17 cellular contexts compared by ENCODE assay signal in the genomic region with DNA sequence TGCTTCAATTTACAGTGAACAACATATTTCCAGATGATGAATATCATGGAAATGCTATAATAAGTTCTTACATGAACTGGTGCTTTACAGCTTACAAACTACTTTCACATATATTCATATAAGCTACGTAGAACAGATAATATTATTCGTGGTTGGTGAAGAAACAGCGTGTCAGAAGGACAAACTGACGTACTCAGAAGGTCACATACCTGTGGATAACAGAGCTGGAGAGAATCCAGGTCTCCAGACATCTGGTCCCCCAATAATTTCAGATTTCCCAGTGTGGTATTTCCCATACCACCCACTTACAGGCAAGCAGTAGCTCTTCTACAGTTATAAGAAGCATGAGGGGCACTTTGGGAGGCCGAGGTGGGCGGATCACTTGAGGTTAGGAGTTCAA.
DNase-seq lines count a peak whose midpoint lies in the region; ATAC-seq and TF ChIP-seq lines count a peak whose summit lies in the region.
"Had no signal": no experiment of that assay in that cellular context is flagged by ENCODE, and none has a peak within 500 bp of the region (broad histone marks: within the 10 kb centered on the region; RNA-seq: fewer than 3 reads in every experiment).

No MANE protein-coding gene starts in this region.

- H4K20me1 ChIP-seq in mammary epithelial cell (ENCODE audit: insufficient read depth, low read length) = no peaks in the 10 kb centered on the region

- POLR2A ChIA-PET in RWPE1 (lab: Yijun Ruan, JAX; ENCODE audit: low non-redundant PET) = no interaction called here

- TF ChIP-seq CTCF in breast epithelium (IDR thresholded peaks at IDR 0.05) (no peak), mammary epithelial cell (conservative IDR thresholded peaks at IDR 0.05 in 1 of 2, IDR thresholded peaks at IDR 0.05 in 1 of 2; ENCODE audit: extremely low read depth in 1 of 2, insufficient read depth in 1 of 2, low read depth in 1 of 2, low read length in 2 of 2) (no peak), RWPE1 (conservative IDR thresholded peaks at IDR 0.05; ENCODE audit: low read depth) (no peak), astrocyte of the spinal cord (IDR thresholded peaks at IDR 0.05; ENCODE audit: low read depth, low read length) (no peak), nephron (IDR thresholded peaks at IDR 0.05; ENCODE audit: unreplicated experiment in 3 of 3) (no peak), foreskin keratinocyte (conservative IDR thresholded peaks at IDR 0.05) (no peak), vagina (IDR thresholded peaks at IDR 0.05) (no peak)

- H3K9ac ChIP-seq in mammary epithelial cell (ENCODE audit: insufficient read depth, low read length) = no peak overlapping the region

- dilution Hi-C loops in mammary epithelial cell (cut with HindIII; ENCODE audit: low sequenced_read_pairs) = loop anchor here (5.0 kb wide), 1 partner anchor 119 kb away; no protein-coding TSS in a partner anchor

- H3K27ac ChIP-seq in breast epithelium (peak overlapping the region; percentile 42 to 46), mammary epithelial cell (ENCODE audit: insufficient read depth, low read depth, low read length) (no peak overlapping the region), RWPE1 (peak overlapping the region; percentile 62), foreskin keratinocyte (no peak overlapping the region), vagina (no peak overlapping the region)
- H3K27ac ChIP-seq: 22Rv1 had no signal

- CTCF ChIA-PET in mammary epithelial cell (lab: Charles Lee; ENCODE audit: low non-redundant PET) (no interaction called here), RWPE1 (lab: Yijun Ruan, JAX) (no interaction called here)

- no TSS peak for BruUV-seq in mammary epithelial cell (replicated peaks; lab: Mats Ljungman, UMichigan)

- no peaks in the 10 kb centered on the region for H3K4me1 ChIP-seq in breast epithelium
- H3K4me1 ChIP-seq in mammary epithelial cell (ENCODE audit: insufficient read depth, low read length) = peaks cover 16% of the 10 kb centered on the region
- H3K4me1 ChIP-seq in foreskin keratinocyte = peaks cover 8% of the 10 kb centered on the region
- H3K4me1 ChIP-seq in vagina = peaks cover 18% of the 10 kb centered on the region

- H3K36me3 ChIP-seq in breast epithelium = no peaks in the 10 kb centered on the region
- H3K36me3 ChIP-seq in mammary epithelial cell (ENCODE audit: insufficient read depth, low read length) = no peaks in the 10 kb centered on the region
- H3K36me3 ChIP-seq in vagina = peaks cover 0 to 14% of the 10 kb centered on the region in 2 donors

- H3K4me3 ChIP-seq in breast epithelium (no peak overlapping the region), mammary epithelial cell (replicated peaks in 1 of 3; ENCODE audit: insufficient read depth in 1 of 3, low read depth in 2 of 3, low read length in 3 of 3) (no peak overlapping the region), astrocyte of the spinal cord (ENCODE audit: low read depth, low read length) (no peak overlapping the region), vagina (no peak overlapping the region)
- H3K4me3 ChIP-seq: GM23338 had no signal

- H2AFZ ChIP-seq in mammary epithelial cell (ENCODE audit: low read depth, low read length) = no peak overlapping the region
- H2AFZ ChIP-seq: GM23338 had no signal

- H3K36me3 Mint-ChIP-seq in nephron (ENCODE audit: low read depth) = peaks cover 26% of the 10 kb centered on the region
- H3K36me3 Mint-ChIP-seq: CD8-positive, alpha-beta T cell had no signal

- peaks cover 34% of the 10 kb centered on the region for H3K4me1 Mint-ChIP-seq in nephron
- H3K4me1 Mint-ChIP-seq: GM23338 had no signal

- no peaks in the 10 kb centered on the region for H3K9me3 ChIP-seq in breast epithelium
- H3K9me3 ChIP-seq in mammary epithelial cell (replicated peaks; ENCODE audit: insufficient read depth, low read length) = no peaks in the 10 kb centered on the region
- no peaks in the 10 kb centered on the region for H3K9me3 ChIP-seq in vagina

- in situ Hi-C loops in mammary epithelial cell (cut with MboI; ENCODE audit: low sequenced_read_pairs in 2 of 2) (no loop called here), astrocyte of the spinal cord (cut with HindIII; ENCODE audit: low sequenced_read_pairs) (no loop called here)

- intact Hi-C loops in breast epithelium (cut with DNase I; ENCODE audit: low total_unique reads) (no loop called here), mammary epithelial cell (cut with micrococcal nuclease) (no loop called here), vagina (cut with DNase I) (no loop called here)

- H3K27me3 Mint-ChIP-seq in nephron (ENCODE audit: low read depth) = no peaks in the 10 kb centered on the region

- 73% methylated on average over 6 of the region's 6 CpGs for WGBS in mammary epithelial cell (ENCODE audit: low coverage, missing lambda C conversion rate)

- H3K79me2 ChIP-seq in mammary epithelial cell (ENCODE audit: insufficient read depth, low read length) = no peaks in the 10 kb centered on the region

- H3K9me3 Mint-ChIP-seq in nephron = peaks cover 3% of the 10 kb centered on the region
- H3K9me3 Mint-ChIP-seq: CD8-positive, alpha-beta T cell; GM23338 had no signal

- H3K27ac Mint-ChIP-seq in nephron = peak overlapping the region in 2 of 3 experiments; percentile 41 to 71
- H3K27ac Mint-ChIP-seq: CD14-positive monocyte; CD8-positive, alpha-beta T cell; GM23338 had no signal

- no peak overlapping the region for H3K4me3 Mint-ChIP-seq in nephron
- H3K4me3 Mint-ChIP-seq: CD14-positive monocyte; CD8-positive, alpha-beta T cell; GM23338 had no signal

- H3K27me3 ChIP-seq in breast epithelium (no peaks in the 10 kb centered on the region), mammary epithelial cell (ENCODE audit: insufficient read depth, low read length) (no peaks in the 10 kb centered on the region), foreskin keratinocyte (no peaks in the 10 kb centered on the region), vagina (no peaks in the 10 kb centered on the region)

- no peak for TF ChIP-seq POLR2A in breast epithelium (IDR thresholded peaks at IDR 0.05)
- TF ChIP-seq POLR2A in vagina (IDR thresholded peaks at IDR 0.05) = no peak

- H3K4me2 ChIP-seq in mammary epithelial cell (ENCODE audit: insufficient read depth, low read depth, low read length) = no peak overlapping the region
- H3K4me2 ChIP-seq: GM23338 had no signal

- no peak for DNase-seq in breast epithelium (ENCODE audit: low spot score in 2 of 2)
- DNase-seq in mammary epithelial cell = no peak
- DNase-seq in RWPE1 (ENCODE audit: low spot score) = no peak
- DNase-seq in astrocyte of the spinal cord (ENCODE audit: low read depth, low spot score) = peak; percentile 5
- no peak for DNase-seq in foreskin keratinocyte
- no peak for DNase-seq in NCI-H446 (lab: John Stamatoyannopoulos, UW)
- DNase-seq in vagina (ENCODE audit: extremely low spot score in 2 of 2) = no peak
- DNase-seq: CD8-positive, alpha-beta T cell; COR-L47; DMS153; DMS79 treated with DMSO at 0.1 percent for 48 hours; EL; H7 had no signal

- no peak for ATAC-seq in foreskin keratinocyte
- ATAC-seq: CD8-positive, alpha-beta T cell; GM23338 had no signal

Comparison
In these comparisons a context has a peak if more than half of its experiments do, and no peak if none do; other contexts are left out.
1. H3K27ac ChIP-seq: peak in breast epithelium (2 of 2) and RWPE1 (single experiment); none in mammary epithelial cell (single experiment), foreskin keratinocyte (single experiment) and vagina (single experiment).